In genomic region chr4:157075401-157075800, GRCh38 we compare ENCODE assay signal across 13 cellular contexts. TPM values are rescaled to one million over a fixed set of nuclear protein-coding genes. Genes with fewer than 3 reads are reported as not detected.
A peak's percentile ranks its signal among the peaks of the same experiment; 100 is the strongest.
DNase-seq lines count a peak whose midpoint lies in the region; ATAC-seq, FAIRE-seq and TF ChIP-seq lines count a peak whose summit lies in the region.
"Had no signal": no experiment of that assay in that cellular context is flagged by ENCODE, and none has a peak within 500 bp of the region (broad histone marks: within the 10 kb centered on the region; RNA-seq: fewer than 3 reads in every experiment).

No MANE protein-coding gene starts in this region.

- DNase-seq in astrocyte (ENCODE audit: low read depth) (no peak), hepatocyte (ENCODE audit: low spot score) (no peak), prostate gland (ENCODE audit: low spot score) (no peak), NCI-H1092 treated with DMSO at 0.1 percent for 48 hours (lab: John Stamatoyannopoulos, UW) (no peak)
- no peak for DNase-seq in activated CD8-positive, alpha-beta memory T cell treated with anti-CD3 and anti-CD28 coated beads, Interleukin-2, amount 50 U/mL, for 48 hours
- DNase-seq: activated CD4-positive, alpha-beta T cell treated with anti-CD3 and anti-CD28 coated beads, Interleukin-2, amount 10 ng/mL, durations not matched to agents 7 days and 5 days; CD4-positive, CD25-positive, alpha-beta regulatory T cell; stimulated activated naive CD8-positive, alpha-beta T cell treated with anti-CD3 and anti-CD28 coated beads, Interleukin-15, amount 100 ng/mL, for 72 hours had no signal

- ATAC-seq in HG03135 (IDR thresholded peaks at IDR 0.05; ENCODE audit: unreplicated experiment) = no peak
- ATAC-seq in GM19452 (IDR thresholded peaks at IDR 0.05; ENCODE audit: unreplicated experiment) = no peak
- ATAC-seq: GM12878; stimulated activated naive CD8-positive, alpha-beta T cell treated with anti-CD3 and anti-CD28 coated beads, Interleukin-15, amount 100 ng/mL, for 72 hours had no signal

- TF ChIP-seq POLR2A in prostate gland (IDR thresholded peaks at IDR 0.05) = no peak

- H3K79me2 ChIP-seq in astrocyte (ENCODE audit: insufficient read depth, low read length) = no peaks in the 10 kb centered on the region
- no peaks in the 10 kb centered on the region for H3K79me2 ChIP-seq in hepatocyte

- H3K27me3 ChIP-seq in astrocyte (ENCODE audit: insufficient read depth, low read length) (no peaks in the 10 kb centered on the region), hepatocyte (no peaks in the 10 kb centered on the region), prostate gland (replicated peaks; ENCODE audit: insufficient read depth) (no peaks in the 10 kb centered on the region)

- H3K9ac ChIP-seq in ES-I3 (ENCODE audit: low read depth, low read length) (peak overlapping the region; percentile 56; the same call in 1 of the 2 replicates), astrocyte (ENCODE audit: low read length) (peak overlapping the region; percentile 80)

- no peaks in the 10 kb centered on the region for H3K36me3 ChIP-seq in ES-I3 (ENCODE audit: insufficient read depth, low read length)
- H3K36me3 ChIP-seq in astrocyte (ENCODE audit: insufficient read depth, low read length) = no peaks in the 10 kb centered on the region
- H3K36me3 ChIP-seq in hepatocyte (replicated peaks; ENCODE audit: insufficient read depth, low read depth) = no peaks in the 10 kb centered on the region
- no peaks in the 10 kb centered on the region for H3K36me3 ChIP-seq in prostate gland
- H3K36me3 ChIP-seq: spleen had no signal

- H3K4me3 Mint-ChIP-seq in astrocyte (ENCODE audit: unreplicated experiment) = peak overlapping the region; percentile 84
- H3K4me3 Mint-ChIP-seq: activated CD4-positive, alpha-beta T cell treated with anti-CD3 and anti-CD28 coated beads, Interleukin-2, amount 10 ng/mL, durations not matched to agents 7 days and 5 days; CD4-positive, CD25-positive, alpha-beta regulatory T cell; stimulated activated naive CD8-positive, alpha-beta T cell treated with anti-CD3 and anti-CD28 coated beads, Interleukin-15, amount 100 ng/mL, for 72 hours had no signal

- no peaks in the 10 kb centered on the region for H4K20me1 ChIP-seq in astrocyte (ENCODE audit: insufficient read depth, low read length)
- no peaks in the 10 kb centered on the region for H4K20me1 ChIP-seq in hepatocyte (ENCODE audit: insufficient read depth, poor library complexity, severe bottlenecking)

- intact Hi-C loops in prostate gland (cut with DNase I) = no loop called here

- H3K27ac ChIP-seq in astrocyte (ENCODE audit: low read depth, low read length) (no peak overlapping the region), hepatocyte (no peak overlapping the region), prostate gland (no peak overlapping the region)
- H3K27ac ChIP-seq: spleen had no signal

- no peaks in the 10 kb centered on the region for H3K9me3 Mint-ChIP-seq in astrocyte (ENCODE audit: unreplicated experiment)
- H3K9me3 Mint-ChIP-seq: activated CD4-positive, alpha-beta T cell treated with anti-CD3 and anti-CD28 coated beads, Interleukin-2, amount 10 ng/mL, durations not matched to agents 7 days and 5 days had no signal

- FAIRE-seq in astrocyte (lab: Jason Lieb, UNC) = peak; percentile 34
- FAIRE-seq: GM12878 had no signal

- H3K4me2 ChIP-seq in astrocyte (ENCODE audit: low read length) (peak overlapping the region; percentile 99), hepatocyte (peak overlapping the region; percentile 88)

- H3K27ac Mint-ChIP-seq in astrocyte (ENCODE audit: unreplicated experiment) = no peak overlapping the region
- H3K27ac Mint-ChIP-seq: activated CD4-positive, alpha-beta T cell treated with anti-CD3 and anti-CD28 coated beads, Interleukin-2, amount 10 ng/mL, durations not matched to agents 7 days and 5 days; CD4-positive, CD25-positive, alpha-beta regulatory T cell; stimulated activated naive CD8-positive, alpha-beta T cell treated with anti-CD3 and anti-CD28 coated beads, Interleukin-15, amount 100 ng/mL, for 72 hours had no signal

- H2AFZ ChIP-seq in astrocyte (ENCODE audit: low read depth, low read length) = peak overlapping the region; percentile 93
- H2AFZ ChIP-seq in hepatocyte = peak overlapping the region; percentile 96

- H3K36me3 Mint-ChIP-seq in astrocyte (ENCODE audit: low read depth, unreplicated experiment) = no peaks in the 10 kb centered on the region
- H3K36me3 Mint-ChIP-seq: CD4-positive, CD25-positive, alpha-beta regulatory T cell had no signal

- H3K4me1 ChIP-seq in ES-I3 (ENCODE audit: insufficient read depth, low read length) (peaks cover 4% of the 10 kb centered on the region), astrocyte (ENCODE audit: insufficient read depth, low read length) (no peaks in the 10 kb centered on the region), hepatocyte (ENCODE audit: insufficient read depth) (no peaks in the 10 kb centered on the region), prostate gland (replicated peaks) (no peaks in the 10 kb centered on the region)

- no peaks in the 10 kb centered on the region for H3K9me2 ChIP-seq in hepatocyte (replicated peaks; ENCODE audit: insufficient read depth)

- 71% methylated on average over 2 of the region's 2 CpGs for WGBS in hepatocyte (ENCODE audit: low lambda C conversion rate, missing lambda C conversion rate)
- 77% methylated on average over 2 of the region's 2 CpGs for WGBS in prostate gland

- peaks cover 5% of the 10 kb centered on the region for H3K27me3 Mint-ChIP-seq in astrocyte (ENCODE audit: low read depth, unreplicated experiment)
- H3K27me3 Mint-ChIP-seq: CD4-positive, CD25-positive, alpha-beta regulatory T cell had no signal

- no peaks in the 10 kb centered on the region for H3K9me3 ChIP-seq in ES-I3 (ENCODE audit: control insufficient read depth, insufficient read depth, low read length)
- H3K9me3 ChIP-seq in astrocyte (ENCODE audit: insufficient read depth, low read depth, low read length) = no peaks in the 10 kb centered on the region
- no peaks in the 10 kb centered on the region for H3K9me3 ChIP-seq in hepatocyte (ENCODE audit: low read depth)
- no peaks in the 10 kb centered on the region for H3K9me3 ChIP-seq in prostate gland
- H3K9me3 ChIP-seq: spleen had no signal

- TF ChIP-seq CTCF in astrocyte (IDR thresholded peaks at IDR 0.05; ENCODE audit: insufficient read depth, low read depth, low read length) (no peak), hepatocyte (IDR thresholded peaks at IDR 0.05; ENCODE audit: poor library complexity) (no peak), prostate gland (IDR thresholded peaks at IDR 0.05) (no peak)

- no peaks in the 10 kb centered on the region for H3K4me1 Mint-ChIP-seq in astrocyte (ENCODE audit: low read depth, unreplicated experiment)
- H3K4me1 Mint-ChIP-seq: activated CD4-positive, alpha-beta T cell treated with anti-CD3 and anti-CD28 coated beads, Interleukin-2, amount 10 ng/mL, durations not matched to agents 7 days and 5 days; CD4-positive, CD25-positive, alpha-beta regulatory T cell; stimulated activated naive CD8-positive, alpha-beta T cell treated with anti-CD3 and anti-CD28 coated beads, Interleukin-15, amount 100 ng/mL, for 72 hours had no signal

- H3K4me3 ChIP-seq in astrocyte (ENCODE audit: insufficient read depth, low read depth, low read length) (peak overlapping the region; percentile 69), hepatocyte (peak overlapping the region; percentile 85), prostate gland (peak overlapping the region; percentile 47 to 55)
- H3K4me3 ChIP-seq: GM12878 had no signal

RNA-seq across cellular contexts. Expression of gene GLRB, which starts 0.5 kb away (rescaled TPM):
- total RNA-seq in astrocyte (5.7 and 6.8 TPM in 2 replicates), hepatocyte (4.8 and 7.2 TPM in 2 replicates), prostate gland (10 to 100 TPM in 1 of 2 donors, 1 to 10 TPM in 1; 2.6 to 12.7 TPM)
- polyA plus RNA-seq in hepatocyte = 3.3 and 5.2 TPM in 2 replicates
- total RNA-seq: activated CD4-positive, alpha-beta T cell treated with anti-CD3 and anti-CD28 coated beads, Interleukin-2, amount 10 ng/mL, durations not matched to agents 7 days and 5 days; CD4-positive, CD25-positive, alpha-beta regulatory T cell; GM12878; spleen had no signal
- polyA plus RNA-seq: CD4-positive, CD25-positive, alpha-beta regulatory T cell had no signal
